ENCODE assay signal across 1 cellular context in the genomic region with DNA sequence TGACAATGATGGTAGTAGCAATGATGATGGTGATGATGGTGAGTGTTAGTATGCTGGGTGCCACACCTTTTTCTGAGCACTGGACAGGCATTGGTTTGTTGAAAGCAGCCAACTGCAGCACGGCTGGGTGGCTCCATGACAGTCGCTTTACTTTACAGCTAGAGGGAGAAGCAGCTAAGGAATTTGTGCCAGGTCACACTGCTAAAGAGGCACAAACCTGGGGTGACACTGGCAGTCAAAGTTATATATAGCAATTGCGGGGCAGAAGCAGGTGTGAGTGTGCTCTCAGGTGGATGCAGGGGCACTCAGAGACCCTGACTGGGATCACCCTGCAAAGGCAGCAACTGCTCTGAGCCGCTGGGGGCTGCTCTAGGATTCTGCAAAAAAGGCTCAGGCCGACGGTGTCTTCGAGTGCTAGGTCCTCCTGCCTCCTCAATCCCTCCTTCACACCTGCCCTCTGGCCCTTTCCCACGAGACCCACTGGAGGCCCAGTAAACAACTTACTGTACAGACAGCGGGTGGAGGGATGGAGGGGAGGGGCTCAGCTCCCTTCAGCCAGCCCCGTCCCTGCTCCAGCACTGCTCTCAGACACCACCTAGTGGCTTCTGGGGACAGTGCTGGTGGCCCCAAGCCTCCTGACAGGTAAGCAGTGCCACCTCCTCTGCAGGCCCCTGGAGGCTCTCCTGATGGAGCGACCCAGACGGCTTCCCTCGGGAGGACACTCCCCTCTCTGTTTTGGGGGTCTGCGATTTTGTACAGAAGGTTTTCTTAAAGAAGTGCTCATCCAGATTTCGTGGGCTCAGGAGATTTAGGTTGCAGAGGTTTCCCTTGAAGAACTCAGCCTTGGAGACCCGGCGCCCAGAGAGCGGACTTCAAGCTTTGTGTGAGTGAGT.
TF ChIP-seq lines count a peak whose summit lies in the region.

No MANE protein-coding gene starts in this region.

TF ChIP-seq in H1, 55 proteins besides CTCF, POLR2A, EP300 and RAD21:
- TF ChIP-seq JUND (IDR thresholded peaks at IDR 0.05; ENCODE audit: low read length) (0 out of 2 replicates have a peak, but pooled peaks have one; percentile 29), PHF8 (conservative IDR thresholded peaks at IDR 0.05; ENCODE audit: low read depth, low read length) (no peak), SP2 (IDR thresholded peaks at IDR 0.05; ENCODE audit: low read length) (no peak), CTBP2 (IDR thresholded peaks at IDR 0.05; ENCODE audit: borderline replicate concordance, insufficient read depth, insufficient read length, low read length) (peak; percentile 58), SIN3A (conservative IDR thresholded peaks at IDR 0.05 in 1 of 2, IDR thresholded peaks at IDR 0.05 in 1 of 2; ENCODE audit: low read depth in 1 of 2, low read length in 2 of 2) (peak; percentile 42 to 83; a peak in 2 of 4 replicates), TAF1 (IDR thresholded peaks at IDR 0.05; ENCODE audit: low read depth, low read length) (no peak), BACH1 (IDR thresholded peaks at IDR 0.05; ENCODE audit: low read length) (no peak), CEBPB (IDR thresholded peaks at IDR 0.05; ENCODE audit: low read depth, low read length) (no peak), JUN (IDR thresholded peaks at IDR 0.05; ENCODE audit: low read depth, low read length) (no peak), USF2 (IDR thresholded peaks at IDR 0.05; ENCODE audit: low read length) (0 out of 2 replicates have a peak, but pooled peaks have one; percentile 15), RXRA (IDR thresholded peaks at IDR 0.05; ENCODE audit: insufficient read depth, low read depth, low read length) (no peak), GABPA (IDR thresholded peaks at IDR 0.05; ENCODE audit: borderline replicate concordance, insufficient read depth, low read length) (peak; percentile 38; the same call in 1 of the 2 replicates), CHD2 (IDR thresholded peaks at IDR 0.05; ENCODE audit: low read length) (0 out of 2 replicates have a peak, but pooled peaks have one; percentile 25), CREB1 (IDR thresholded peaks at IDR 0.05) (0 out of 2 replicates have a peak, but pooled peaks have one; percentile 15), EZH2 (IDR thresholded peaks at IDR 0.05; ENCODE audit: low read depth, low read length, severe bottlenecking) (no peak), BCL11A (IDR thresholded peaks at IDR 0.05; ENCODE audit: low read depth in 2 of 2, low read length in 2 of 2) (no peak), POU5F1 (IDR thresholded peaks at IDR 0.05; ENCODE audit: low read depth, low read length) (no peak), KDM5A (IDR thresholded peaks at IDR 0.05; ENCODE audit: low read length) (no peak), EGR1 (IDR thresholded peaks at IDR 0.05; ENCODE audit: borderline replicate concordance, low read depth, low read length) (no peak), GTF2F1 (IDR thresholded peaks at IDR 0.05; ENCODE audit: borderline replicate concordance, low read depth, low read length) (no peak), HDAC2 (IDR thresholded peaks at IDR 0.05; ENCODE audit: borderline replicate concordance in 1 of 2, low read depth in 2 of 2, low read length in 2 of 2) (no peak)
